In genomic region chr2:172437419-172438063, GRCh38 we compare ENCODE assay signal across 11 cellular contexts. TPM values are rescaled to one million over a fixed set of nuclear protein-coding genes. Genes with fewer than 3 reads are reported as not detected.
A peak's percentile ranks its signal among the peaks of the same experiment; 100 is the strongest.
DNase-seq lines count a peak whose midpoint lies in the region; ATAC-seq lines count a peak whose summit lies in the region.
"Had no signal": no experiment of that assay in that cellular context is flagged by ENCODE, and none has a peak within 500 bp of the region (broad histone marks: within the 10 kb centered on the region; RNA-seq: fewer than 3 reads in every experiment).

No MANE protein-coding gene starts in this region.

- H3K9me3 Mint-ChIP-seq in T-cell (no peaks in the 10 kb centered on the region), naive B cell (no peaks in the 10 kb centered on the region)
- H3K9me3 Mint-ChIP-seq: stimulated activated naive CD8-positive, alpha-beta T cell treated with anti-CD3 and anti-CD28 coated beads, Interleukin-15, Interleukin-2, amounts not matched to agents 100 ng/mL and 50 ng/mL, for 24 hours had no signal

- H3K27ac Mint-ChIP-seq in T-cell (no peak overlapping the region), naive B cell (no peak overlapping the region)
- H3K27ac Mint-ChIP-seq: stimulated activated naive CD8-positive, alpha-beta T cell treated with anti-CD3 and anti-CD28 coated beads, Interleukin-15, Interleukin-2, amounts not matched to agents 100 ng/mL and 50 ng/mL, for 24 hours had no signal

- POLR2A ChIA-PET in T-cell (lab: Charles Lee): interaction anchor here (0.6 kb wide), 2 partner anchors 50 to 400 kb away, joined by 3 read pairs; no protein-coding TSS in a partner anchor

- H3K4me3 Mint-ChIP-seq in T-cell (no peak overlapping the region), naive B cell (no peak overlapping the region)
- H3K4me3 Mint-ChIP-seq: stimulated activated naive CD8-positive, alpha-beta T cell treated with anti-CD3 and anti-CD28 coated beads, Interleukin-15, Interleukin-2, amounts not matched to agents 100 ng/mL and 50 ng/mL, for 24 hours had no signal

- peaks cover 19 to 50% (median 23%) of the 10 kb centered on the region in 3 donors for H3K4me1 Mint-ChIP-seq in T-cell
- H3K4me1 Mint-ChIP-seq in naive B cell: peaks cover 0 to 9% (median 8%) of the 10 kb centered on the region in 3 donors

- H3K36me3 Mint-ChIP-seq in T-cell (no peaks in the 10 kb centered on the region), naive B cell (no peaks in the 10 kb centered on the region)

- ATAC-seq in HG02885 (IDR thresholded peaks at IDR 0.05; ENCODE audit: poor library complexity, unreplicated experiment) (peak; percentile 64), T-cell (replicated peaks in 1 of 4) (peak; percentile 5 to 24 (median 20)), naive B cell (ENCODE audit: low read depth in 2 of 2) (peak; percentile 93), GM21825 (IDR thresholded peaks at IDR 0.05; ENCODE audit: unreplicated experiment) (no peak)
- ATAC-seq: Right ventricle myocardium inferior had no signal

- CTCF ChIA-PET in T-cell (lab: Charles Lee): interaction anchor here (0.6 to 7.2 kb wide), 5 partner anchors 8 to 446 kb away, joined by 5 to 118 read pairs (median 59); partner anchors contain the start of gene ITGA6 (in 1 of the 2)

- DNase-seq in GM19238 (ENCODE audit: insufficient read length, low spot score): peak; percentile 25
- DNase-seq in T-cell: peak in 2 of 34 experiments; percentile 29
- DNase-seq in naive B cell: peak; percentile 59
- no peak for DNase-seq in NCI-H146 treated with DMSO at 0.1 percent for 48 hours (lab: John Stamatoyannopoulos, UW; ENCODE audit: unreplicated experiment)
- DNase-seq in NCI-H2227 treated with DMSO at 0.1 percent for 48 hours (lab: John Stamatoyannopoulos, UW): no peak
- no peak for DNase-seq in ureter (ENCODE audit: low spot score)
- DNase-seq: dermis blood vessel endothelial cell had no signal

- H3K27me3 Mint-ChIP-seq in T-cell (no peaks in the 10 kb centered on the region), naive B cell (peaks cover 11 to 25% (median 24%) of the 10 kb centered on the region in 3 donors)
- H3K27me3 Mint-ChIP-seq: stimulated activated naive CD8-positive, alpha-beta T cell treated with anti-CD3 and anti-CD28 coated beads, Interleukin-15, Interleukin-2, amounts not matched to agents 100 ng/mL and 50 ng/mL, for 24 hours had no signal

RNA-seq across cellular contexts. Expression of gene ITGA6, which starts 10.2 kb away (rescaled TPM):
- total RNA-seq in T-cell (100 to 1,000 TPM in 2 of 5 donors, 10 to 100 TPM in 3; 50.7 to 188 (median 80.9) TPM), ureter (109 TPM)
- under 1 TPM in 5 of 6 donors, not detected in 1; 0.36 to 0.74 (median 0.52) TPM for polyA plus RNA-seq in naive B cell (ENCODE audit: low read depth in 6 of 6)

Comparison
In these comparisons a context has a peak if more than half of its experiments do, and no peak if none do; other contexts are left out.
1. DNase-seq: peak in GM19238 (single experiment) and naive B cell (single experiment); none in NCI-H146 treated with DMSO at 0.1 percent for 48 hours (single experiment), NCI-H2227 treated with DMSO at 0.1 percent for 48 hours (single experiment) and ureter (single experiment).